28 cellular contexts compared by ENCODE assay signal in the genomic region with DNA sequence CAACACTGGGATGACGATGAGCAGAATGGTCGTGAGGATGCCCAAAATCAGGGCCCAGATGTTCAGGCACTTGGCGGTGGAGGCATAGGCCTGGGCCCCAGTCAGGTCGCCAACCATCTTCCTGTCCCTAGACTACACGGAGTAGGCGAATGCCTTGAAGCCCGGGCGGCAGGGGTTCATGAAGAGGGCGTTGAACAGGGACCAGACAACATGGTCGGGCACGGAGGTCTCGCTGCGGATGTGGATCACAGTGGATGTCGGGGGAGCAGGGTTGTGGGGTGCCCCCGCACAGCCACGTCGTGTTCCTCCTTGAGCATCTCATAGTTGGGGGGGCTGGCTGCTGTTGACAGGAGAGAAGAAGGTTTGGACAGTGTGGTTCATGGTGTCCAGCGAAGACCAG. TPM values are rescaled to one million over a fixed set of nuclear protein-coding genes. Genes with fewer than 3 reads are reported as not detected.
"Had no signal": no experiment of that assay in that cellular context is flagged by ENCODE, and none has a peak within 500 bp of the region (broad histone marks: within the 10 kb centered on the region; RNA-seq: fewer than 3 reads in every experiment).

No MANE protein-coding gene starts in this region.

- H3K4me3 Mint-ChIP-seq: activated CD4-positive, alpha-beta T cell treated with anti-CD3 and anti-CD28 coated beads, Interleukin-2, amount 10 ng/mL, durations not matched to agents 7 days and 5 days; activated CD8-positive, alpha-beta memory T cell treated with anti-CD3 and anti-CD28 coated beads, Interleukin-2, amount 10 ng/mL, durations not matched to agents 7 days and 5 days; activated CD8-positive, alpha-beta T cell treated with anti-CD3 and anti-CD28 coated beads for 36 hours; activated naive CD8-positive, alpha-beta T cell; activated T-helper 1 cell treated with anti-CD3 and anti-CD28 coated beads, Interleukin-12 subunit alpha, Interleukin-12 subunit beta, Interleukin-2, Interleukin-4 antibody, amounts not matched to agents 30 ng/mL and 10 ng/mL and 1 ng/mL, durations not matched to agents 14 hours and 24 hours and 36 hours; naive thymus-derived CD4-positive, alpha-beta T cell had no signal

- H3K27me3 ChIP-seq: adrenal gland, ascending aorta, brain microvascular endothelial cell, neutrophil, tibial artery had no signal

- H3K4me3 ChIP-seq: adrenal gland, ascending aorta, lower lobe of right lung, tibial artery had no signal

- H3K9me3 Mint-ChIP-seq: activated CD4-positive, alpha-beta T cell treated with anti-CD3 and anti-CD28 coated beads, Interleukin-2, amount 10 ng/mL, durations not matched to agents 7 days and 5 days; activated CD8-positive, alpha-beta T cell treated with anti-CD3 and anti-CD28 coated beads for 36 hours; activated T-helper 1 cell treated with anti-CD3 and anti-CD28 coated beads, Interleukin-12 subunit alpha, Interleukin-12 subunit beta, Interleukin-2, Interleukin-4 antibody, amounts not matched to agents 30 ng/mL and 10 ng/mL and 1 ng/mL, durations not matched to agents 14 hours and 24 hours and 36 hours had no signal

- H3K27ac ChIP-seq: adrenal gland, ascending aorta, brain microvascular endothelial cell, lower lobe of right lung, neutrophil, parathyroid adenoma, tibial artery, VCaP had no signal

- DNase-seq: activated CD4-positive, alpha-beta T cell treated with anti-CD3 and anti-CD28 coated beads, Interleukin-2, amount 10 ng/mL, durations not matched to agents 7 days and 5 days; activated CD8-positive, alpha-beta memory T cell treated with anti-CD3 and anti-CD28 coated beads, Interleukin-2, amount 10 ng/mL, durations not matched to agents 7 days and 5 days; activated CD8-positive, alpha-beta T cell treated with anti-CD3 and anti-CD28 coated beads for 36 hours; activated gamma-delta T cell treated with Interleukin-2 at 50 U/mL for 16 hours; activated T-cell treated with anti-CD3 and anti-CD28 coated beads for 4 hours; adrenal gland; brain microvascular endothelial cell; caudate nucleus; dermis blood vessel endothelial cell; effector CD8-positive, alpha-beta T cell; foreskin melanocyte; lower lobe of right lung; naive thymus-derived CD4-positive, alpha-beta T cell; stimulated activated CD4-positive, alpha-beta T cell treated with anti-CD3 and anti-CD28 coated beads, Interleukin-4, amount 100 ng/mL, for 24 hours; stimulated activated naive CD8-positive, alpha-beta T cell treated with anti-CD3 and anti-CD28 coated beads, Interleukin-15, Interleukin-2, amounts not matched to agents 100 U/mL and 50 U/mL, for 24 hours; tibial artery had no signal

- H3K36me3 Mint-ChIP-seq: activated CD8-positive, alpha-beta memory T cell treated with anti-CD3 and anti-CD28 coated beads, Interleukin-2, amount 10 ng/mL, durations not matched to agents 7 days and 5 days; activated naive CD8-positive, alpha-beta T cell; naive thymus-derived CD4-positive, alpha-beta T cell had no signal

- H3K4me1 ChIP-seq: parathyroid adenoma had no signal

- ATAC-seq: activated CD4-positive, CD25-positive, alpha-beta regulatory T cell treated with anti-CD3 and anti-CD28 coated beads, Interleukin-2, amount 50 U/mL, for 24 hours; activated CD8-positive, alpha-beta memory T cell treated with anti-CD3 and anti-CD28 coated beads, Interleukin-2, amount 10 ng/mL, durations not matched to agents 7 days and 5 days; activated CD8-positive, alpha-beta T cell treated with anti-CD3 and anti-CD28 coated beads for 36 hours; esophagus mucosa; left lobe of liver; lower lobe of right lung; naive thymus-derived CD4-positive, alpha-beta T cell; right cardiac atrium; stimulated activated naive CD8-positive, alpha-beta T cell treated with anti-CD3 and anti-CD28 coated beads, Interleukin-15, Interleukin-2, amounts not matched to agents 100 U/mL and 50 U/mL, for 24 hours had no signal

- H3K36me3 ChIP-seq: adrenal gland, ascending aorta, brain microvascular endothelial cell, lower lobe of right lung, neutrophil, tibial artery had no signal

- H3K9me3 ChIP-seq: adrenal gland, ascending aorta, lower lobe of right lung, neutrophil, tibial artery had no signal

- H3K27ac Mint-ChIP-seq: activated CD4-positive, alpha-beta T cell treated with anti-CD3 and anti-CD28 coated beads, Interleukin-2, amount 10 ng/mL, durations not matched to agents 7 days and 5 days; activated CD8-positive, alpha-beta memory T cell treated with anti-CD3 and anti-CD28 coated beads, Interleukin-2, amount 10 ng/mL, durations not matched to agents 7 days and 5 days; activated CD8-positive, alpha-beta T cell treated with anti-CD3 and anti-CD28 coated beads for 36 hours; activated naive CD8-positive, alpha-beta T cell had no signal

- H3K27me3 Mint-ChIP-seq: activated CD4-positive, alpha-beta T cell treated with anti-CD3 and anti-CD28 coated beads, Interleukin-2, amount 10 ng/mL, durations not matched to agents 7 days and 5 days; activated CD8-positive, alpha-beta memory T cell treated with anti-CD3 and anti-CD28 coated beads, Interleukin-2, amount 10 ng/mL, durations not matched to agents 7 days and 5 days; activated CD8-positive, alpha-beta T cell treated with anti-CD3 and anti-CD28 coated beads for 36 hours; activated naive CD8-positive, alpha-beta T cell had no signal

RNA-seq across cellular contexts. Expression of a gene that starts 9.5 kb away (rescaled TPM):
- total RNA-seq: activated CD4-positive, alpha-beta T cell treated with anti-CD3 and anti-CD28 coated beads, Interleukin-2, amount 10 ng/mL, durations not matched to agents 7 days and 5 days; activated CD8-positive, alpha-beta memory T cell treated with anti-CD3 and anti-CD28 coated beads, Interleukin-2, amount 10 ng/mL, durations not matched to agents 7 days and 5 days; activated CD8-positive, alpha-beta T cell treated with anti-CD3 and anti-CD28 coated beads for 36 hours; ascending aorta; dermis blood vessel endothelial cell; T-helper 2 cell treated with Interferon-gamma antibody and Interleukin-4, amounts not matched to agents 100 ng/mL and 5 ng/mL, for 36 hours; urinary bladder had no signal
- polyA plus RNA-seq: naive thymus-derived CD4-positive, alpha-beta T cell; right cardiac atrium had no signal
